Comparison of ENCODE assay signal across 11 cellular contexts in the genomic region with DNA sequence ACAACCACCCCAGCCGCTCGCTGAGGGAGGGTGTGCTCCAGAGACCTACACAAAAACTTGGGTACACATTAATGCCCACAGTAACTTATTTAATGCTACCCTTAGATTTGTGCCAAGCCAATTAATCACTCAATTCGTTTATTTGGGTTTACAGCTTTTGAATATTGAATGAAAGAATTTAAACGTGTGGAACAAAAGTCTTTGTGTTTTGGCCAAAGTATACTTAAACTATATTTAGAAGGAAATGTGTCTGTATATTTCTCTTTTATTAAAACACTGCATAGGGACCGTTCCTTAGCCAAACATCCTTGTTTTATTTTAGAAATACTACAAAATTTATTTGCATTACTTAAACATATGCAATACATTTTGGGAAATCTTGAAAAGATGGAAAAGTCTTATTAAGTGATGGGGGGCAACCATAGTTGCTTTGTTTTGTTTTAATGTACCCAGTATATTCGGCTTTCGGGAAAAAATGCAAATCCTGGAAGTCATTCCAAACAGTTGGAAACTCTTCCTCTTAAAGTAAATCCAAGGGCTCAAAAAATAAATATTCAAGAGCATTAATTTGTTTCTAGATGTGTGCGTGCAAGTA.
DNase-seq lines count a peak whose midpoint lies in the region; ATAC-seq and TF ChIP-seq lines count a peak whose summit lies in the region.
"Had no signal": no experiment of that assay in that cellular context is flagged by ENCODE, and none has a peak within 500 bp of the region (broad histone marks: within the 10 kb centered on the region; RNA-seq: fewer than 3 reads in every experiment).

No MANE protein-coding gene starts in this region.

- no peaks in the 10 kb centered on the region for H3K27me3 ChIP-seq in iPS-20b (ENCODE audit: insufficient read depth, low read length)

- no peaks in the 10 kb centered on the region for H3K36me3 ChIP-seq in iPS-20b (ENCODE audit: insufficient read depth, low read depth, low read length)

- ATAC-seq in HG02623 (IDR thresholded peaks at IDR 0.05; ENCODE audit: unreplicated experiment) (no peak), HG03139 (IDR thresholded peaks at IDR 0.05; ENCODE audit: unreplicated experiment) (no peak), GM18909 (IDR thresholded peaks at IDR 0.05; ENCODE audit: poor library complexity, unreplicated experiment) (no peak)

- peak overlapping the region; percentile 62; the same call in 1 of the 2 replicates for H3K9ac ChIP-seq in iPS-20b (ENCODE audit: low read depth, low read length)

- DNase-seq in GM12864 (ENCODE audit: low read depth) (no peak), NCI-H2081 treated with DMSO at 0.1 percent for 48 hours (lab: John Stamatoyannopoulos, UW) (no peak)
- DNase-seq: activated CD8-positive, alpha-beta memory T cell treated with anti-CD3 and anti-CD28 coated beads for 24 hours; KG1 had no signal

- H3K9me3 ChIP-seq in iPS-20b (ENCODE audit: insufficient read depth, low read depth, low read length) = no peaks in the 10 kb centered on the region

- no peak for TF ChIP-seq CTCF in GM12864 (IDR thresholded peaks at IDR 0.05; ENCODE audit: low read depth, low read length, missing control alignments)
- no peak for TF ChIP-seq CTCF in WI38 (IDR thresholded peaks at IDR 0.05; ENCODE audit: low read depth, low read length)

- H3K4me3 ChIP-seq in GM12864 (ENCODE audit: low read depth, low read length) = peak overlapping the region; percentile 53; the same call in 1 of the 2 replicates
- H3K4me3 ChIP-seq in WI38 (ENCODE audit: low read depth, low read length) = peak overlapping the region; percentile 41
- peak overlapping the region; percentile 32 for H3K4me3 ChIP-seq in iPS-20b (ENCODE audit: low read length)
- H3K4me3 ChIP-seq in skin epidermis = peak overlapping the region in 4 of 7 experiments; percentile 12 to 30 (median 24)
- H3K4me3 ChIP-seq: lung had no signal

- H3K27ac ChIP-seq in iPS-20b (ENCODE audit: low read length) (no peak overlapping the region), skin epidermis (peak overlapping the region in 2 of 21 experiments; percentile 13 to 26)

- peaks cover 79% of the 10 kb centered on the region for H3K4me1 ChIP-seq in iPS-20b (ENCODE audit: insufficient read depth, low read length)
